ENCODE assay signal across 22 cellular contexts in genomic region chr7:3892686-3893085, GRCh38.
DNase-seq lines count a peak whose midpoint lies in the region; ATAC-seq and TF ChIP-seq lines count a peak whose summit lies in the region.
"Had no signal": no experiment of that assay in that cellular context is flagged by ENCODE, and none has a peak within 500 bp of the region (broad histone marks: within the 10 kb centered on the region; RNA-seq: fewer than 3 reads in every experiment).

No MANE protein-coding gene starts in this region.

- no peak overlapping the region for H3K4me3 Mint-ChIP-seq in brain
- H3K4me3 Mint-ChIP-seq: CD14-positive monocyte; CD8-positive, alpha-beta memory T cell had no signal

- peaks cover 0 to 7% (median 0%) of the 10 kb centered on the region in 5 experiments for H3K9me3 Mint-ChIP-seq in brain
- H3K9me3 Mint-ChIP-seq: CD8-positive, alpha-beta memory T cell had no signal

- H3K4me2 ChIP-seq in neuronal stem cell (ENCODE audit: insufficient read depth, low read length, poor library complexity, severe bottlenecking) (no peak overlapping the region), hepatocyte (no peak overlapping the region)

- H3K14ac ChIP-seq in neuronal stem cell (ENCODE audit: low read length) = no peak overlapping the region

- no peak overlapping the region for H4K91ac ChIP-seq in neuronal stem cell (ENCODE audit: low read depth, low read length, poor library complexity)

- H3K36me3 ChIP-seq in neuronal stem cell (replicated peaks in 1 of 2; ENCODE audit: control insufficient read depth in 2 of 2, insufficient read depth in 2 of 2, low read length in 2 of 2) = no peaks in the 10 kb centered on the region
- no peaks in the 10 kb centered on the region for H3K36me3 ChIP-seq in hepatocyte (replicated peaks; ENCODE audit: insufficient read depth, low read depth)
- H3K36me3 ChIP-seq: BE2C had no signal

- H3K27me3 Mint-ChIP-seq in brain = no peaks in the 10 kb centered on the region

- H3K9me3 ChIP-seq in neuronal stem cell (replicated peaks in 1 of 2; ENCODE audit: control insufficient read depth in 2 of 2, insufficient read depth in 1 of 2, low read depth in 1 of 2, low read length in 2 of 2) (no peaks in the 10 kb centered on the region), hepatocyte (ENCODE audit: low read depth) (no peaks in the 10 kb centered on the region)
- H3K9me3 ChIP-seq: BE2C had no signal

- no peak overlapping the region for H3K4me3 ChIP-seq in neuronal stem cell (ENCODE audit: low read length in 2 of 2)
- H3K4me3 ChIP-seq in hepatocyte = no peak overlapping the region
- H3K4me3 ChIP-seq: K562, SK-N-MC had no signal

- peaks cover 49% of the 10 kb centered on the region for H3K4me1 Mint-ChIP-seq in brain
- H3K4me1 Mint-ChIP-seq: CD14-positive monocyte; CD8-positive, alpha-beta memory T cell had no signal

- no peak overlapping the region for H4K8ac ChIP-seq in neuronal stem cell (ENCODE audit: low read depth, low read length)

- no peaks in the 10 kb centered on the region for H3K27me3 ChIP-seq in neuronal stem cell (ENCODE audit: control insufficient read depth in 3 of 3, insufficient read depth in 3 of 3, low read depth in 1 of 3, low read length in 3 of 3)
- no peaks in the 10 kb centered on the region for H3K27me3 ChIP-seq in hepatocyte
- H3K27me3 ChIP-seq: BE2C had no signal

- H3K9me2 ChIP-seq in hepatocyte (replicated peaks; ENCODE audit: insufficient read depth) = no peaks in the 10 kb centered on the region

- no peak overlapping the region for H2BK12ac ChIP-seq in neuronal stem cell (ENCODE audit: low read length)

- no CpG with 5 or more reads among the region's 11 CpGs for WGBS in neuronal stem cell (ENCODE audit: extremely low coverage in 2 of 2, insufficient read length in 2 of 2, insufficient replicate concordance in 1 of 2), 2 donors
- WGBS in hepatocyte (ENCODE audit: low lambda C conversion rate, missing lambda C conversion rate) = 89% methylated on average over 11 of the region's 11 CpGs

- TF ChIP-seq CTCF in brain (conservative IDR thresholded peaks at IDR 0.05) = no peak
- no peak for TF ChIP-seq CTCF in hepatocyte (IDR thresholded peaks at IDR 0.05; ENCODE audit: poor library complexity)

- H3K36me3 Mint-ChIP-seq in brain = peaks cover 3% of the 10 kb centered on the region
- H3K36me3 Mint-ChIP-seq: CD14-positive monocyte; CD8-positive, alpha-beta memory T cell had no signal

- DNase-seq in MV-4-11 (lab: John Stamatoyannopoulos, UW) = peak; percentile 52
- DNase-seq in neuronal stem cell (ENCODE audit: low spot score) = no peak
- DNase-seq in AG08395 (ENCODE audit: low spot score) = no peak
- no peak for DNase-seq in GM19240 (ENCODE audit: insufficient read length, low spot score)
- no peak for DNase-seq in hepatocyte (ENCODE audit: low spot score)
- DNase-seq: BE2C; CD8-positive, alpha-beta memory T cell; DMS 273 treated with DMSO at 0.1 percent for 48 hours; DND-41; Kasumi-1; NCI-H1105 treated with DMSO at 0.1 percent for 48 hours; NCI-H146; NCI-H2029; NCI-H446 treated with DMSO at 0.1 percent for 48 hours; NCI-H82; SIG-M5; SW 1271 had no signal

- no peak overlapping the region for H2BK5ac ChIP-seq in neuronal stem cell (ENCODE audit: low read length)

- H2BK120ac ChIP-seq in neuronal stem cell (ENCODE audit: low read depth, low read length) = no peak overlapping the region

- no peak for ATAC-seq in HG03571 (IDR thresholded peaks at IDR 0.05; ENCODE audit: unreplicated experiment)
- ATAC-seq: K562 had no signal

- H3K27ac Mint-ChIP-seq in brain = peak overlapping the region in 3 of 5 experiments; percentile 63 to 82 (median 78)

- no peaks in the 10 kb centered on the region for H3K79me2 ChIP-seq in hepatocyte

- no peaks in the 10 kb centered on the region for H3K79me1 ChIP-seq in neuronal stem cell (ENCODE audit: low read depth, low read length)

- H3K4me1 ChIP-seq in neuronal stem cell (ENCODE audit: control insufficient read depth in 2 of 2, insufficient read depth in 1 of 2, low read depth in 1 of 2, low read length in 2 of 2) (peaks cover 0 to 3% of the 10 kb centered on the region in 2 donors), hepatocyte (ENCODE audit: insufficient read depth) (no peaks in the 10 kb centered on the region)
- H3K4me1 ChIP-seq: BE2C had no signal

- H3K27ac ChIP-seq in neuronal stem cell (replicated peaks; ENCODE audit: low read length) (no peak overlapping the region), hepatocyte (no peak overlapping the region)
- H3K27ac ChIP-seq: SK-N-MC had no signal

- no peak overlapping the region for H2BK15ac ChIP-seq in neuronal stem cell (ENCODE audit: low read length)

- no peak overlapping the region for H3K23ac ChIP-seq in neuronal stem cell (ENCODE audit: low read depth, low read length, poor library complexity)

- peak overlapping the region; percentile 15 for H3K18ac ChIP-seq in neuronal stem cell (ENCODE audit: low read length)

- H3K4ac ChIP-seq in neuronal stem cell (ENCODE audit: low read length) = no peak overlapping the region

- H2AFZ ChIP-seq in neuronal stem cell (ENCODE audit: low read length) (no peak overlapping the region), hepatocyte (no peak overlapping the region)

- no peak overlapping the region for H2AK5ac ChIP-seq in neuronal stem cell (ENCODE audit: low read depth, low read length)

- H3K9ac ChIP-seq in neuronal stem cell (ENCODE audit: low read depth, low read length, poor library complexity) = no peak overlapping the region

- H4K20me1 ChIP-seq in hepatocyte (ENCODE audit: insufficient read depth, poor library complexity, severe bottlenecking) = no peaks in the 10 kb centered on the region
